25 cellular contexts compared by ENCODE assay signal in the genomic region with DNA sequence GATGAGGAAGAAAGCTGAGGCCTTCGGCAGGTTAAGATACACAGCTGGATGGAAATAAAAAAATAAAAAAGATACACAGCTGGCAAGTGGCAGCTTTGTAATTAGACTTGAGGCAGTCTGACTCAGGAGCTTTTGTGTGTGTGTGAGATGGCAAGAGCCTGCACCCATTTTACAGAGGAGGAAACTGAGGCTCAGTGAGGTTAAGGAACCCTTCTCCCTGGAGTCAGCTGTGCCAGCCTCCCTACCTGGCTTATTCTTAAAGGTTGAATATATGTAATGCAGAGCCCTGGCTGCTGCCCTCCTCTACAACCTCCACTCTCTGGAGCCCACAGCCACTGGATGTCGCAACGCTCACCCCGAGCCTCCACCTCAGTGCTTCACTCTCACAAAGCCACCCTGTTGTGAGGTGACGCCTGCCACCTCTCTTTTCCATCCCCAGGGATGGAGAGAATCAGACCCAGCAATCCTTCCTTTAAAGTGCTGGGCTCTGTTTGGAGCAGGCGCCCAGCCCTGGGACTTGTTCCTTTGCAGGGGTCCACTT. TPM values are rescaled to one million over a fixed set of nuclear protein-coding genes. Genes with fewer than 3 reads are reported as not detected.
"Had no signal": no experiment of that assay in that cellular context is flagged by ENCODE, and none has a peak within 500 bp of the region (broad histone marks: within the 10 kb centered on the region; RNA-seq: fewer than 3 reads in every experiment).

No MANE protein-coding gene starts in this region.

- DNase-seq: colonic mucosa; effector CD8-positive, alpha-beta T cell; endodermal cell; foreskin fibroblast; gastrocnemius medialis; head of caudate nucleus; left ventricle myocardium superior; lower lobe of right lung; naive thymus-derived CD8-positive, alpha-beta T cell; pancreas; sigmoid colon; stimulated activated CD4-positive, alpha-beta T cell treated with anti-CD3 and anti-CD28 coated beads, Interleukin-2, amount 100 ng/mL, for 24 hours; stimulated activated CD4-positive, alpha-beta T cell treated with anti-CD3 and anti-CD28 coated beads, Interleukin-4, amount 100 ng/mL, for 24 hours; stimulated activated naive CD8-positive, alpha-beta T cell treated with anti-CD3 and anti-CD28 coated beads, Interleukin-15, Interleukin-2, amounts not matched to agents 100 U/mL and 50 U/mL, for 24 hours; substantia nigra; upper lobe of left lung had no signal

- H3K4me1 Mint-ChIP-seq: endodermal cell; naive thymus-derived CD8-positive, alpha-beta T cell; stimulated activated memory B cell treated with anti-CD40 and anti-IgM and Interleukin-4, amounts not matched to agents 10 μg/mL and 1 μg/mL and 100 μg/mL, for 72 hours had no signal

- H3K4me3 ChIP-seq: colonic mucosa, gastrocnemius medialis, lower lobe of right lung, pancreas, sigmoid colon, thoracic aorta, tibial nerve, upper lobe of left lung had no signal

- H3K9me3 Mint-ChIP-seq: dendritic cell treated with granulocyte-macrophage colony-stimulating factor and Interleukin-4, amounts not matched to agents 40 ng/mL and 50 ng/mL, for 4 days; endodermal cell; naive thymus-derived CD8-positive, alpha-beta T cell; stimulated activated memory B cell treated with anti-CD40 and anti-IgM and Interleukin-4, amounts not matched to agents 10 μg/mL and 1 μg/mL and 100 μg/mL, for 72 hours had no signal

- H3K9me3 ChIP-seq: colonic mucosa, gastrocnemius medialis, lower lobe of right lung, neutrophil, pancreas, sigmoid colon, thoracic aorta, tibial nerve, upper lobe of left lung had no signal

- ATAC-seq: esophagus mucosa; gastrocnemius medialis; left ventricle myocardium superior; lower lobe of right lung; naive thymus-derived CD8-positive, alpha-beta T cell; stimulated activated memory B cell treated with anti-CD40 and anti-IgM and Interleukin-4, amounts not matched to agents 10 μg/mL and 1 μg/mL and 100 μg/mL, for 72 hours; stimulated activated naive CD8-positive, alpha-beta T cell treated with anti-CD3 and anti-CD28 coated beads, Interleukin-15, Interleukin-2, amounts not matched to agents 100 U/mL and 50 U/mL, for 24 hours had no signal

- H3K36me3 Mint-ChIP-seq: naive thymus-derived CD8-positive, alpha-beta T cell; stimulated activated memory B cell treated with anti-CD40 and anti-IgM and Interleukin-4, amounts not matched to agents 10 μg/mL and 1 μg/mL and 100 μg/mL, for 72 hours had no signal

- H3K27ac ChIP-seq: colonic mucosa, epithelial cell of prostate, gastrocnemius medialis, lower lobe of right lung, neutrophil, pancreas, sigmoid colon, thoracic aorta, tibial nerve, upper lobe of left lung had no signal

- H3K27ac Mint-ChIP-seq: dendritic cell treated with granulocyte-macrophage colony-stimulating factor and Interleukin-4, amounts not matched to agents 40 ng/mL and 50 ng/mL, for 4 days; endodermal cell; naive thymus-derived CD8-positive, alpha-beta T cell; progenitor cell of endocrine pancreas; stimulated activated memory B cell treated with anti-CD40 and anti-IgM and Interleukin-4, amounts not matched to agents 10 μg/mL and 1 μg/mL and 100 μg/mL, for 72 hours had no signal

- H3K4me1 ChIP-seq: colonic mucosa, gastrocnemius medialis, lower lobe of right lung, pancreas, sigmoid colon, tibial nerve, upper lobe of left lung had no signal

- H3K36me3 ChIP-seq: colonic mucosa, gastrocnemius medialis, lower lobe of right lung, neutrophil, pancreas, sigmoid colon, thoracic aorta, tibial nerve, upper lobe of left lung had no signal

- H3K4me3 Mint-ChIP-seq: dendritic cell treated with granulocyte-macrophage colony-stimulating factor and Interleukin-4, amounts not matched to agents 40 ng/mL and 50 ng/mL, for 4 days; endodermal cell; naive thymus-derived CD8-positive, alpha-beta T cell; stimulated activated memory B cell treated with anti-CD40 and anti-IgM and Interleukin-4, amounts not matched to agents 10 μg/mL and 1 μg/mL and 100 μg/mL, for 72 hours had no signal

- H3K27me3 ChIP-seq: colonic mucosa, gastrocnemius medialis, pancreas, sigmoid colon, tibial nerve, upper lobe of left lung had no signal

RNA-seq across cellular contexts. Expression of gene FAM107A, which starts 20.6 kb away (rescaled TPM):
- total RNA-seq: endodermal cell; myocyte; naive thymus-derived CD8-positive, alpha-beta T cell; progenitor cell of endocrine pancreas had no signal
